22 cellular contexts compared by ENCODE assay signal in the genomic region with DNA sequence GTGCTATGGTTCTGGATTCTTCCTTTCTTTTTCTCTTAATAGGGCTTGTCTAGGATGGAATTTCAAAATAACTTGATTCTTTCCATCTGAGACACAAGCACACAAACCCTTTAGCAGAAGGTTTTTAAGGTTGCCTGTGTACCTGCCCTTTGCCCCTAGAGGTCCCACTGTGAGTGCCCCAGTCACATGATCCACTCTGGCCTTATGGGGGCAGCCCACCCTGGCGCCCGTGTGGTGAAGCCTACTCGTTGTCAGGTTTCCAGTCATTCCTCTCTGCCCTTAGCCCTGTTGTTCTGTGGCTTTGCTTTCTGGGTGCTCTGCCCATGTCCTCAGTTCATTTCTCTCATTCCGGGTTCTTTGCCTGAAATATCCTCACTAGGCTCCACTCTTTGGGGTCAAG. TPM values are rescaled to one million over a fixed set of nuclear protein-coding genes. Genes with fewer than 3 reads are reported as not detected.
DNase-seq lines count a peak whose midpoint lies in the region; ATAC-seq, FAIRE-seq and TF ChIP-seq lines count a peak whose summit lies in the region.
"Had no signal": no experiment of that assay in that cellular context is flagged by ENCODE, and none has a peak within 500 bp of the region (broad histone marks: within the 10 kb centered on the region; RNA-seq: fewer than 3 reads in every experiment).

No MANE protein-coding gene starts in this region.

- H4K5ac ChIP-seq in H9 (ENCODE audit: insufficient read length, low read depth, low read length) (no peak overlapping the region), H1 (ENCODE audit: insufficient read length, low read depth, low read length) (no peak overlapping the region)

- H2BK12ac ChIP-seq in H9 (ENCODE audit: insufficient read length, low read depth, low read length) (no peak overlapping the region), H1 (ENCODE audit: low read depth, low read length) (no peak overlapping the region), neuronal stem cell (ENCODE audit: low read length) (no peak overlapping the region)

- POLR2A ChIA-PET in H1 (lab: Charles Lee; ENCODE audit: partially characterized antibody) (interaction anchor here (0.9 to 1.0 kb wide), 2 partner anchors 41 to 53 kb away, joined by 3 read pairs; no protein-coding TSS in a partner anchor), HEK293T (lab: Yijun Ruan, JAX) (no interaction called here)

- H2BK15ac ChIP-seq in H9 (ENCODE audit: low read depth, low read length) (no peak overlapping the region), H1 (ENCODE audit: low read length) (no peak overlapping the region), neuronal stem cell (ENCODE audit: low read length) (no peak overlapping the region)

- H3K79me1 ChIP-seq in H9 (ENCODE audit: insufficient read depth, low read depth, low read length, poor library complexity, severe bottlenecking): peaks cover 8% of the 10 kb centered on the region
- H3K79me1 ChIP-seq in H1 (ENCODE audit: low read depth, low read length): peaks cover 27% of the 10 kb centered on the region
- peaks cover 2% of the 10 kb centered on the region for H3K79me1 ChIP-seq in neuronal stem cell (ENCODE audit: low read depth, low read length)

- no peaks in the 10 kb centered on the region for H4K20me1 ChIP-seq in H9 (ENCODE audit: control insufficient read depth, insufficient read depth, insufficient read length)
- H4K20me1 ChIP-seq in H1 (replicated peaks in 1 of 2; ENCODE audit: control insufficient read depth in 1 of 2, insufficient read depth in 2 of 2, low read length in 2 of 2): peaks cover 5 to 16% of the 10 kb centered on the region in 2 experiments

- H3K27ac ChIP-seq in H9 (ENCODE audit: insufficient read length, low read depth, low read length) (no peak overlapping the region), angular gyrus (ENCODE audit: low read depth, low read length) (peak overlapping the region; percentile 29), H1 (ENCODE audit: low read depth, low read length) (peak overlapping the region; percentile 33; the same call in 1 of the 2 replicates), neuronal stem cell (replicated peaks; ENCODE audit: low read length) (no peak overlapping the region)
- H3K27ac ChIP-seq: BLaER1 treated with 17β-estradiol and CSF1 and Interleukin-3, amounts not matched to agents 10 nM and 100 nM; Peyer's patch had no signal

- H3K18ac ChIP-seq in H9 (ENCODE audit: insufficient read length, low read depth, low read length) (no peak overlapping the region), H1 (ENCODE audit: extremely low read depth, low read length) (no peak overlapping the region), neuronal stem cell (ENCODE audit: low read length) (no peak overlapping the region)

- peaks cover 5% of the 10 kb centered on the region for H3K4me1 ChIP-seq in H9 (ENCODE audit: insufficient read depth, low read length)
- H3K4me1 ChIP-seq in H1 (replicated peaks in 1 of 4; ENCODE audit: control insufficient read depth in 3 of 4, insufficient read depth in 4 of 4, low read length in 3 of 4): peaks cover 4 to 16% (median 7%) of the 10 kb centered on the region in 4 experiments
- H3K4me1 ChIP-seq in neuronal stem cell (ENCODE audit: control insufficient read depth in 2 of 2, insufficient read depth in 1 of 2, low read depth in 1 of 2, low read length in 2 of 2): peaks cover 16 to 29% of the 10 kb centered on the region in 2 donors

- H3K4me2 ChIP-seq in H9 (ENCODE audit: insufficient read depth, insufficient read length, low read length) (no peak overlapping the region), H1 (ENCODE audit: insufficient read depth in 1 of 2, low read depth in 2 of 2, low read length in 2 of 2) (no peak overlapping the region), neuronal stem cell (ENCODE audit: insufficient read depth, low read length, poor library complexity, severe bottlenecking) (no peak overlapping the region)
- H3K4me2 ChIP-seq: BLaER1 treated with 17β-estradiol and CSF1 and Interleukin-3, amounts not matched to agents 10 nM and 100 nM had no signal

- no peak for TF ChIP-seq EP300 in H1 (IDR thresholded peaks at IDR 0.05; ENCODE audit: borderline replicate concordance in 1 of 2, low read depth in 2 of 2, low read length in 2 of 2)

- TF ChIP-seq RAD21 in H1 (IDR thresholded peaks at IDR 0.05 in 1 of 2, conservative IDR thresholded peaks at IDR 0.05 in 1 of 2; ENCODE audit: low read depth in 2 of 2, low read length in 2 of 2): no peak; a peak in 1 of 4 replicates

- no peaks in the 10 kb centered on the region; a peak in 1 of 7 replicates for H3K36me3 Mint-ChIP-seq in H9 (ENCODE audit: insufficient read depth in 1 of 3, low read depth in 3 of 3)
- H3K36me3 Mint-ChIP-seq in stimulated activated naive B cell treated with anti-CD40 and anti-IgM and Interleukin-4, amounts not matched to agents 10 μg/mL and 1 μg/mL and 100 μg/mL, for 72 hours: no peaks in the 10 kb centered on the region
- H3K36me3 Mint-ChIP-seq: CD8-positive, alpha-beta T cell had no signal

- H2BK20ac ChIP-seq in H9 (ENCODE audit: low read depth, low read length, poor library complexity, severe bottlenecking) (no peak overlapping the region), H1 (ENCODE audit: low read length) (no peak overlapping the region)

- no peaks in the 10 kb centered on the region for H3K9me3 ChIP-seq in H9 (ENCODE audit: control insufficient read depth, low read depth, low read length)
- H3K9me3 ChIP-seq in H1 (ENCODE audit: insufficient read depth in 2 of 2, low read depth in 1 of 2, low read length in 1 of 2): no peaks in the 10 kb centered on the region
- no peaks in the 10 kb centered on the region for H3K9me3 ChIP-seq in neuronal stem cell (replicated peaks in 1 of 2; ENCODE audit: control insufficient read depth in 2 of 2, insufficient read depth in 1 of 2, low read depth in 1 of 2, low read length in 2 of 2)
- H3K9me3 ChIP-seq: BLaER1 treated with 17β-estradiol and CSF1 and Interleukin-3, amounts not matched to agents 10 nM and 100 nM; Peyer's patch had no signal

- H2AFZ ChIP-seq in H9 (ENCODE audit: low read length): no peak overlapping the region
- H2AFZ ChIP-seq in H1 (ENCODE audit: low read length): no peak overlapping the region
- no peak overlapping the region for H2AFZ ChIP-seq in neuronal stem cell (ENCODE audit: low read length)

- H4K91ac ChIP-seq in H9 (ENCODE audit: insufficient read length, low read depth, low read length): no peak overlapping the region
- no peak overlapping the region for H4K91ac ChIP-seq in H1 (replicated peaks; ENCODE audit: insufficient read length, low read length)
- H4K91ac ChIP-seq in neuronal stem cell (ENCODE audit: low read depth, low read length, poor library complexity): no peak overlapping the region

- H3K27me3 Mint-ChIP-seq in H9 (ENCODE audit: low read depth): no peaks in the 10 kb centered on the region
- H3K27me3 Mint-ChIP-seq in stimulated activated naive B cell treated with anti-CD40 and anti-IgM and Interleukin-4, amounts not matched to agents 10 μg/mL and 1 μg/mL and 100 μg/mL, for 72 hours: peaks cover 20 to 23% of the 10 kb centered on the region in 2 donors

- no peak overlapping the region for H3K4me3 Mint-ChIP-seq in H9
- no peak overlapping the region for H3K4me3 Mint-ChIP-seq in stimulated activated naive B cell treated with anti-CD40 and anti-IgM and Interleukin-4, amounts not matched to agents 10 μg/mL and 1 μg/mL and 100 μg/mL, for 72 hours
- H3K4me3 Mint-ChIP-seq: CD8-positive, alpha-beta T cell had no signal

- H3K4me1 Mint-ChIP-seq in H9: peaks cover 65 to 72% of the 10 kb centered on the region in 2 experiments
- H3K4me1 Mint-ChIP-seq in stimulated activated naive B cell treated with anti-CD40 and anti-IgM and Interleukin-4, amounts not matched to agents 10 μg/mL and 1 μg/mL and 100 μg/mL, for 72 hours: peaks cover 7 to 14% of the 10 kb centered on the region in 2 donors

- H2BK5ac ChIP-seq in H9 (ENCODE audit: insufficient read length, low read length): no peak overlapping the region
- no peak overlapping the region for H2BK5ac ChIP-seq in H1 (ENCODE audit: low read depth, low read length)
- H2BK5ac ChIP-seq in neuronal stem cell (ENCODE audit: low read length): no peak overlapping the region

- no peak overlapping the region for H3T11ph ChIP-seq in H9 (ENCODE audit: low read length)

- H3K56ac ChIP-seq in H9 (ENCODE audit: insufficient read length, low read depth, low read length): no peak overlapping the region
- H3K56ac ChIP-seq in H1 (replicated peaks; ENCODE audit: insufficient read length, low read depth, low read length): no peak overlapping the region

- no peak for FAIRE-seq in H1 (lab: Jason Lieb, UNC)
- FAIRE-seq: GM12892, GM18507, HTR-8/SVneo had no signal

- H3K23me2 ChIP-seq in H9 (ENCODE audit: insufficient read length, low read depth, low read length, poor library complexity, severe bottlenecking): no peaks in the 10 kb centered on the region
- no peaks in the 10 kb centered on the region for H3K23me2 ChIP-seq in H1 (ENCODE audit: low read depth, low read length)

- H2AK5ac ChIP-seq in H9 (ENCODE audit: insufficient read length, low read length): no peak overlapping the region
- H2AK5ac ChIP-seq in H1 (ENCODE audit: low read depth, low read length): no peak overlapping the region
- peak overlapping the region; percentile 25 for H2AK5ac ChIP-seq in neuronal stem cell (ENCODE audit: low read depth, low read length)

- no peak overlapping the region for H3K4me3 ChIP-seq in H1 (ENCODE audit: extremely low read depth in 1 of 4, insufficient read depth in 2 of 4, low read depth in 3 of 4, low read length in 4 of 4)
- H3K4me3 ChIP-seq in neuronal stem cell (ENCODE audit: low read length in 2 of 2): no peak overlapping the region
- H3K4me3 ChIP-seq: BLaER1 treated with 17β-estradiol and CSF1 and Interleukin-3, amounts not matched to agents 10 nM and 100 nM; Peyer's patch had no signal

- H2BK120ac ChIP-seq in H9 (ENCODE audit: low read depth, low read length, poor library complexity, severe bottlenecking) (no peak overlapping the region), H1 (replicated peaks; ENCODE audit: low read depth, low read length) (no peak overlapping the region), neuronal stem cell (ENCODE audit: low read depth, low read length) (no peak overlapping the region)

- no peak overlapping the region for H4K8ac ChIP-seq in H9 (replicated peaks; ENCODE audit: insufficient read length, low read depth, low read length)
- no peak overlapping the region for H4K8ac ChIP-seq in H1 (ENCODE audit: extremely low read depth, insufficient read depth, low read length)
- no peak overlapping the region for H4K8ac ChIP-seq in neuronal stem cell (ENCODE audit: low read depth, low read length)

- DNase-seq in H9: no peak
- no peak for DNase-seq in H1 (ENCODE audit: low read depth in 1 of 2, low spot score in 2 of 2)
- DNase-seq in neuronal stem cell (ENCODE audit: low spot score): no peak
- no peak for DNase-seq in A172 (ENCODE audit: low spot score)
- DNase-seq in HEK293T (ENCODE audit: extremely low spot score): no peak
- DNase-seq in stimulated activated naive B cell treated with anti-CD40 and anti-IgM and Interleukin-4, amounts not matched to agents 10 μg/mL and 1 μg/mL and 100 μg/mL, for 72 hours: no peak
- no peak for DNase-seq in activated CD8-positive, alpha-beta memory T cell treated with anti-CD3 and anti-CD28 coated beads, Interleukin-2, amount 50 U/mL, for 48 hours
- DNase-seq: CD8-positive, alpha-beta T cell; DMS53; EL; H7; NCI-H1105; NCI-H2081; NCI-H2171 treated with DMSO at 0.1 percent for 48 hours; NCI-H446 treated with DMSO at 0.1 percent for 48 hours; Peyer's patch had no signal

- H3K79me2 ChIP-seq in H9 (ENCODE audit: insufficient read depth, low read length) (peaks cover 21% of the 10 kb centered on the region; the same call in 1 of the 2 replicates), H1 (ENCODE audit: control insufficient read depth in 1 of 2, insufficient read depth in 2 of 2, low read length in 2 of 2) (peaks cover 4 to 92% of the 10 kb centered on the region in 2 experiments)

- CTCF ChIA-PET in H1 (lab: Charles Lee; ENCODE audit: partially characterized antibody) (interaction anchor here (0.6 to 1.9 kb wide), 2 partner anchors 47 to 105 kb away, joined by 3 to 5 read pairs; no protein-coding TSS in a partner anchor), HEK293T (lab: Yijun Ruan, JAX) (no interaction called here)

- WGBS in H9 (ENCODE audit: extremely low coverage, insufficient read length, low lambda C conversion rate): no CpG with 5 or more reads among the region's 4 CpGs
- 86% methylated on average over 4 of the region's 4 CpGs; no CpG with 5 or more reads in 1 of the 2 experiments for WGBS in H1 (ENCODE audit: extremely low coverage in 1 of 2, insufficient coverage in 1 of 2, insufficient read length in 1 of 2, insufficient replicate concordance in 2 of 2, low coverage in 1 of 2, low lambda C conversion rate in 2 of 2, missing lambda C conversion rate in 1 of 2), 2 experiments
- WGBS in neuronal stem cell (ENCODE audit: extremely low coverage in 2 of 2, insufficient read length in 2 of 2, insufficient replicate concordance in 1 of 2), 2 donors: no CpG with 5 or more reads among the region's 4 CpGs

- H3K14ac ChIP-seq in H9 (ENCODE audit: insufficient read depth, low read length) (no peak overlapping the region), H1 (ENCODE audit: insufficient read length) (no peak overlapping the region), neuronal stem cell (ENCODE audit: low read length) (no peak overlapping the region)

- H3K9me3 Mint-ChIP-seq in H9: no peaks in the 10 kb centered on the region
- no peaks in the 10 kb centered on the region for H3K9me3 Mint-ChIP-seq in stimulated activated naive B cell treated with anti-CD40 and anti-IgM and Interleukin-4, amounts not matched to agents 10 μg/mL and 1 μg/mL and 100 μg/mL, for 72 hours
- H3K9me3 Mint-ChIP-seq: CD8-positive, alpha-beta T cell; IgD-negative memory B cell had no signal

- no peaks in the 10 kb centered on the region for H3K36me3 ChIP-seq in H1 (ENCODE audit: control insufficient read depth in 2 of 4, insufficient read depth in 4 of 4, low read length in 3 of 4)
- peaks cover 0 to 11% of the 10 kb centered on the region in 2 donors for H3K36me3 ChIP-seq in neuronal stem cell (replicated peaks in 1 of 2; ENCODE audit: control insufficient read depth in 2 of 2, insufficient read depth in 2 of 2, low read length in 2 of 2)
- H3K36me3 ChIP-seq: BLaER1 treated with 17β-estradiol and CSF1 and Interleukin-3, amounts not matched to agents 10 nM and 100 nM; Peyer's patch had no signal

- H3K9ac ChIP-seq in H9 (ENCODE audit: extremely low read depth, insufficient read length, low read length) (no peak overlapping the region), H1 (replicated peaks in 1 of 4; ENCODE audit: extremely low read depth in 1 of 4, low read depth in 3 of 4, low read length in 3 of 4) (no peak overlapping the region; a peak in 1 of 7 replicates), neuronal stem cell (ENCODE audit: low read depth, low read length, poor library complexity) (no peak overlapping the region)
- H3K9ac ChIP-seq: BLaER1 treated with 17β-estradiol and CSF1 and Interleukin-3, amounts not matched to agents 10 nM and 100 nM had no signal

- H3K4ac ChIP-seq in H9 (ENCODE audit: low read depth, low read length) (no peak overlapping the region), H1 (replicated peaks; ENCODE audit: insufficient read length, low read depth, low read length) (no peak overlapping the region), neuronal stem cell (ENCODE audit: low read length) (no peak overlapping the region)

- H3K23ac ChIP-seq in H9 (ENCODE audit: insufficient read length, low read depth, low read length): no peak overlapping the region
- H3K23ac ChIP-seq in H1 (ENCODE audit: insufficient read length): no peak overlapping the region
- H3K23ac ChIP-seq in neuronal stem cell (ENCODE audit: low read depth, low read length, poor library complexity): no peak overlapping the region

- H3K27ac Mint-ChIP-seq in H9: peak overlapping the region in 2 of 3 experiments; percentile 76 to 80; a peak in 4 of 7 replicates
- H3K27ac Mint-ChIP-seq in stimulated activated naive B cell treated with anti-CD40 and anti-IgM and Interleukin-4, amounts not matched to agents 10 μg/mL and 1 μg/mL and 100 μg/mL, for 72 hours: no peak overlapping the region
- H3K27ac Mint-ChIP-seq: CD8-positive, alpha-beta T cell; IgD-negative memory B cell had no signal

- no peak for TF ChIP-seq CTCF in H9 (conservative IDR thresholded peaks at IDR 0.05)
- peak in 1 of 3 experiments; percentile 8; a peak in 1 of 4 replicates for TF ChIP-seq CTCF in H1 (IDR thresholded peaks at IDR 0.05; ENCODE audit: control extremely low read depth in 1 of 3, insufficient read depth in 1 of 3, low read depth in 1 of 3, low read length in 3 of 3)

- TF ChIP-seq POLR2A in H1 (IDR thresholded peaks at IDR 0.05; ENCODE audit: control extremely low read depth in 1 of 2, low read depth in 2 of 2, low read length in 2 of 2): no peak

- H3K27me3 ChIP-seq in H9 (ENCODE audit: insufficient read depth, low read length) (no peaks in the 10 kb centered on the region), H1 (replicated peaks in 1 of 4; ENCODE audit: control insufficient read depth in 3 of 4, extremely low read depth in 1 of 4, insufficient read depth in 3 of 4, low read length in 3 of 4) (no peaks in the 10 kb centered on the region), neuronal stem cell (ENCODE audit: control insufficient read depth in 3 of 3, insufficient read depth in 3 of 3, low read depth in 1 of 3, low read length in 3 of 3) (no peaks in the 10 kb centered on the region)
- H3K27me3 ChIP-seq: BLaER1 treated with 17β-estradiol and CSF1 and Interleukin-3, amounts not matched to agents 10 nM and 100 nM; Peyer's patch had no signal

- ATAC-seq in stimulated activated naive B cell treated with anti-CD40 and anti-IgM and Interleukin-4, amounts not matched to agents 10 μg/mL and 1 μg/mL and 100 μg/mL, for 72 hours (replicated peaks): no peak
- ATAC-seq: CD8-positive, alpha-beta T cell had no signal

RNA-seq across cellular contexts. Expression of gene ZNRF3, which starts 51.8 kb away (rescaled TPM):
- total RNA-seq in H9 (2021): 20.5 and 20.6 TPM in 2 replicates
- 20.6 and 21.7 TPM in 2 replicates for total RNA-seq in H1 (2021; fragmentation: NEBNext Ultra II Directional; extraction: Animal tissue kit (Norgen Biotek cat#: 25700))
- polyA plus RNA-seq in H1 (2011; rRNA removed): 14.1 and 21.0 TPM in 2 replicates
- polyA plus RNA-seq in H1 (2011; cell fraction: cytosol; rRNA removed): 12.7 TPM
- 20.6 TPM for polyA plus RNA-seq in H1 (2011; cell fraction: nucleus; rRNA removed)
- 8.5 to 15.1 TPM (median 12.1 TPM) in 4 replicates for polyA plus RNA-seq in H1 (2012, experiment 1 of 2)
- 6.6 TPM for polyA plus RNA-seq in H1 (2012, experiment 2 of 2)
- 15.5 TPM for polyA plus RNA-seq in H1 (2013, experiment 1 of 2)
- 17.6 TPM for polyA plus RNA-seq in H1 (2013, experiment 2 of 2)
- polyA minus RNA-seq in H1 (2011; rRNA and poly(A)+ RNA removed): 9.9 and 12.3 TPM in 2 replicates
- 15.9 TPM for polyA minus RNA-seq in H1 (2011; cell fraction: cytosol; rRNA and poly(A)+ RNA removed)
- 15.9 TPM for polyA minus RNA-seq in H1 (2011; cell fraction: nucleus; rRNA and poly(A)+ RNA removed)
- polyA plus RNA-seq in neuronal stem cell (2013, experiment 1 of 2): 9.4 TPM
- 9.0 TPM for polyA plus RNA-seq in neuronal stem cell (2013, experiment 2 of 2)
- 3.0 and 3.8 TPM in 2 replicates for total RNA-seq in A172 (2014; rRNA removed; shearing (Covaris generic))

Comparison
In these comparisons a context has a peak if more than half of its experiments do, and no peak if none do; other contexts are left out.
1. H3K27ac ChIP-seq: peak in angular gyrus (single experiment) and H1 (single experiment); none in H9 (single experiment) and neuronal stem cell (single experiment).